27 cellular contexts compared by ENCODE assay signal in genomic region chr11:23353611-23354010, GRCh38.
"Had no signal": no experiment of that assay in that cellular context is flagged by ENCODE, and none has a peak within 500 bp of the region (broad histone marks: within the 10 kb centered on the region; RNA-seq: fewer than 3 reads in every experiment).

No MANE protein-coding gene starts in this region.

- H3K9me3 ChIP-seq: neutrophil, pancreas, psoas muscle, right lobe of liver, sigmoid colon, stomach, testis, tibial artery, transverse colon, upper lobe of right lung, uterus had no signal

- DNase-seq: naive thymus-derived CD8-positive, alpha-beta T cell; nephron progenitor cell; nucleus accumbens; pancreas; posterior cingulate gyrus; psoas muscle; right cardiac atrium; right lobe of liver; sigmoid colon; small intestine; stimulated activated CD4-positive, alpha-beta T cell treated with anti-CD3 and anti-CD28 coated beads, Interleukin-15, amount 100 ng/mL, for 24 hours; stimulated activated CD4-positive, alpha-beta T cell treated with anti-CD3 and anti-CD28 coated beads, Interleukin-2, amount 100 ng/mL, for 24 hours; stimulated activated CD4-positive, alpha-beta T cell treated with anti-CD3 and anti-CD28 coated beads, Interleukin-2, amount 100 ng/mL, for 48 hours; stimulated activated CD4-positive, alpha-beta T cell treated with anti-CD3 and anti-CD28 coated beads, Interleukin-4, amount 100 ng/mL, for 24 hours; stimulated activated naive B cell treated with anti-CD40 and anti-IgM and Interleukin-4, amounts not matched to agents 10 μg/mL and 1 μg/mL and 100 μg/mL, for 72 hours; stimulated activated naive CD4-positive, alpha-beta T cell treated with Interleukin-2 at 50 U/mL for 16 hours; stomach; substantia nigra; testis; tibial artery; transverse colon; upper lobe of right lung; uterus had no signal

- H3K36me3 ChIP-seq: neutrophil, pancreas, right lobe of liver, sigmoid colon, stomach, suprapubic skin, tibial artery, transverse colon, upper lobe of right lung, uterus had no signal

- H3K4me3 ChIP-seq: pancreas, psoas muscle, right lobe of liver, sigmoid colon, stomach, suprapubic skin, testis, tibial artery, transverse colon, upper lobe of right lung, uterus had no signal

- H3K4me1 ChIP-seq: pancreas, psoas muscle, right lobe of liver, sigmoid colon, stomach, suprapubic skin, testis, upper lobe of right lung, uterus had no signal

- FAIRE-seq: pancreas, small intestine had no signal

- H3K27ac ChIP-seq: neutrophil, pancreas, psoas muscle, right lobe of liver, sigmoid colon, stomach, suprapubic skin, testis, tibial artery, transverse colon, upper lobe of right lung, uterus had no signal

- H3K27me3 ChIP-seq: neutrophil, pancreas, right lobe of liver, sigmoid colon, stomach, suprapubic skin, testis, tibial artery, transverse colon, upper lobe of right lung, uterus had no signal

- ATAC-seq: naive thymus-derived CD8-positive, alpha-beta T cell; natural killer cell treated with Interleukin-12 subunit alpha and Interleukin-12 subunit beta and Interleukin-15 and Interleukin-18, amount 100 ng/mL, for 72 hours; pancreas; psoas muscle; right cardiac atrium; right lobe of liver; stimulated activated effector memory CD8-positive, alpha-beta T cell treated with anti-CD3 and anti-CD28 coated beads, Interleukin-12 subunit alpha, Interleukin-12 subunit beta, amount 100 ng/mL, for 72 hours; stimulated activated naive B cell treated with anti-CD40 and anti-IgM and Interleukin-4, amounts not matched to agents 10 μg/mL and 1 μg/mL and 100 μg/mL, for 72 hours; upper lobe of right lung had no signal
